24 cellular contexts compared by ENCODE assay signal in genomic region chrY:19274090-19274489, GRCh38.
"Had no signal": no experiment of that assay in that cellular context is flagged by ENCODE, and none has a peak within 500 bp of the region (broad histone marks: within the 10 kb centered on the region; RNA-seq: fewer than 3 reads in every experiment).

No MANE protein-coding gene starts in this region.

- DNase-seq: islet precursor cell; left ventricle myocardium inferior; mesendoderm; naive B cell; natural killer cell; nephron progenitor cell; occipital lobe; psoas muscle; right lobe of liver; stimulated activated CD4-positive, alpha-beta T cell treated with anti-CD3 and anti-CD28 coated beads, Interleukin-1b, Interleukin-23, amount 100 ng/mL, for 48 hours; stimulated activated CD4-positive, alpha-beta T cell treated with anti-CD3 and anti-CD28 coated beads, Interleukin-4, amount 100 ng/mL, for 1 hour; stimulated activated naive B cell treated with anti-CD40 and anti-IgM and Interleukin-4, amounts not matched to agents 10 μg/mL and 1 μg/mL and 100 μg/mL, for 72 hours; stomach; testis; thyroid gland; transverse colon; upper lobe of left lung had no signal

- H3K27me3 ChIP-seq: hepatocyte, neural progenitor cell, neutrophil, right atrium auricular region, right lobe of liver, stomach, testis, thyroid gland, transverse colon, upper lobe of left lung, vagina had no signal

- H3K4me1 Mint-ChIP-seq: mesothelial cell of epicardium; naive B cell; natural killer cell; nephron progenitor cell; neural progenitor cell; stimulated activated naive B cell treated with anti-CD40 and anti-IgM and Interleukin-4, amounts not matched to agents 10 μg/mL and 1 μg/mL and 100 μg/mL, for 72 hours had no signal

- H3K27ac ChIP-seq: hepatocyte, left ventricle myocardium inferior, neural progenitor cell, neutrophil, parathyroid adenoma, psoas muscle, right atrium auricular region, right lobe of liver, stomach, testis, thyroid gland, transverse colon, upper lobe of left lung, vagina had no signal

- ATAC-seq: natural killer cell; psoas muscle; right lobe of liver; stimulated activated naive B cell treated with anti-CD40 and anti-IgM and Interleukin-4, amounts not matched to agents 10 μg/mL and 1 μg/mL and 100 μg/mL, for 72 hours had no signal

- H3K4me3 Mint-ChIP-seq: mesothelial cell of epicardium; naive B cell; natural killer cell; nephron progenitor cell; neural progenitor cell; stimulated activated naive B cell treated with anti-CD40 and anti-IgM and Interleukin-4, amounts not matched to agents 10 μg/mL and 1 μg/mL and 100 μg/mL, for 72 hours had no signal

- H3K27ac Mint-ChIP-seq: mesothelial cell of epicardium; naive B cell; natural killer cell; nephron progenitor cell; neural progenitor cell; stimulated activated naive B cell treated with anti-CD40 and anti-IgM and Interleukin-4, amounts not matched to agents 10 μg/mL and 1 μg/mL and 100 μg/mL, for 72 hours had no signal

- H3K4me1 ChIP-seq: left ventricle myocardium inferior, neural progenitor cell, parathyroid adenoma, psoas muscle, right atrium auricular region, right lobe of liver, stomach, testis, thyroid gland, transverse colon, upper lobe of left lung, vagina had no signal

- H3K9me3 Mint-ChIP-seq: mesothelial cell of epicardium; naive B cell; natural killer cell; nephron progenitor cell; neural progenitor cell; stimulated activated naive B cell treated with anti-CD40 and anti-IgM and Interleukin-4, amounts not matched to agents 10 μg/mL and 1 μg/mL and 100 μg/mL, for 72 hours had no signal

- H3K36me3 Mint-ChIP-seq: mesothelial cell of epicardium; naive B cell; natural killer cell; neural progenitor cell; stimulated activated naive B cell treated with anti-CD40 and anti-IgM and Interleukin-4, amounts not matched to agents 10 μg/mL and 1 μg/mL and 100 μg/mL, for 72 hours had no signal

- H3K27me3 Mint-ChIP-seq: naive B cell; stimulated activated naive B cell treated with anti-CD40 and anti-IgM and Interleukin-4, amounts not matched to agents 10 μg/mL and 1 μg/mL and 100 μg/mL, for 72 hours had no signal
